ENCODE assay signal across 1 cellular context in genomic region chr5:134001938-134002731, GRCh38.
TF ChIP-seq lines count a peak whose summit lies in the region.

No MANE protein-coding gene starts in this region.

TF ChIP-seq in endothelial cell of umbilical vein, 7 proteins besides CTCF, POLR2A, EP300 and RAD21 (continued from another document):
- TF ChIP-seq MAX (IDR thresholded peaks at IDR 0.05; ENCODE audit: insufficient read depth, insufficient read length) (no peak), POLR2AphosphoS5 (IDR thresholded peaks at IDR 0.05; ENCODE audit: insufficient read depth, low read depth, low read length) (no peak), JUN (IDR thresholded peaks at IDR 0.05; ENCODE audit: borderline replicate concordance, insufficient read depth, insufficient read length, low read depth) (no peak)
